8 cellular contexts compared by ENCODE assay signal in the genomic region with DNA sequence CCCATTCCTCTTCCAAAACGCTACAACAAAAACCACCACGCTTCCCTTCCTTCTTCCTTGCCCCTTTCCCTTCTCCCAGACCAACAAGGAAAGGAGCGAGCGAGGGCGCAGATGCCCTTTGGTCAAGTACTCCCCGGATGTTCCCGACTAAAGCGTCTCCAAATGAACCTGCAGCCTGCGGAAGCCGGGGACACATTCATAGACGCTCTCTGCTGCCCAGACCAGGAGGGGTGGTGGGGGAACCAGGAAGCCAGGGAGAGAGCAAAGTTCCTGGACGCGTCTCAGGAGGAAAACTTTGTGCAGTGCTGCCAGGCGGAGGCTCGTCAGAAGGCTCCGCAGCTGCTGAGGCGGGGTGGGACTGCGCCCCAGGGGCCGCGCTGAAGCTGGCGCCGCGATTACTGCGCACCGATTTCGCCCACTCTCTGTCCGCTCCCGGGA. TPM values are rescaled to one million over a fixed set of nuclear protein-coding genes. Genes with fewer than 3 reads are reported as not detected.
DNase-seq lines count a peak whose midpoint lies in the region; ATAC-seq and TF ChIP-seq lines count a peak whose summit lies in the region.

No MANE protein-coding gene starts in this region.

- H3K9me3 Mint-ChIP-seq in neural progenitor cell = no peaks in the 10 kb centered on the region

- no peaks in the 10 kb centered on the region for H3K4me1 ChIP-seq in neural progenitor cell
- no peaks in the 10 kb centered on the region for H3K4me1 ChIP-seq in Karpas-422 (ENCODE audit: low read length)

- peak overlapping the region; percentile 89 for H3K4me3 Mint-ChIP-seq in neural progenitor cell

- no peaks in the 10 kb centered on the region for H4K20me1 ChIP-seq in neural progenitor cell (ENCODE audit: low read depth)
- H4K20me1 ChIP-seq in Karpas-422 (ENCODE audit: insufficient read depth, low read depth, low read length) = no peaks in the 10 kb centered on the region

- ATAC-seq in HG02973 (IDR thresholded peaks at IDR 0.05; ENCODE audit: unreplicated experiment) = peak; percentile 26
- ATAC-seq in GM21515 (IDR thresholded peaks at IDR 0.05; ENCODE audit: unreplicated experiment) = no peak

- H3K27me3 ChIP-seq in neural progenitor cell (peaks cover 64% of the 10 kb centered on the region), Karpas-422 (ENCODE audit: low read length) (no peaks in the 10 kb centered on the region)

- no peaks in the 10 kb centered on the region for H3K79me2 ChIP-seq in neural progenitor cell (ENCODE audit: low read depth)
- no peaks in the 10 kb centered on the region for H3K79me2 ChIP-seq in Karpas-422 (ENCODE audit: low read length)

- H3K27ac Mint-ChIP-seq in neural progenitor cell = peak overlapping the region; percentile 80

- H3K4me1 Mint-ChIP-seq in neural progenitor cell = peaks cover 16% of the 10 kb centered on the region

- H3K9ac ChIP-seq in neural progenitor cell = no peak overlapping the region
- no peak overlapping the region for H3K9ac ChIP-seq in Karpas-422 (ENCODE audit: low read length)

- H3K4me2 ChIP-seq in neural progenitor cell = peak overlapping the region; percentile 97
- no peak overlapping the region for H3K4me2 ChIP-seq in Karpas-422 (ENCODE audit: low read depth, low read length, poor library complexity, severe bottlenecking)

- peaks cover 5% of the 10 kb centered on the region for H3K27me3 Mint-ChIP-seq in neural progenitor cell (ENCODE audit: insufficient read depth, low read depth)

- no peaks in the 10 kb centered on the region for H3K9me2 ChIP-seq in Karpas-422 (replicated peaks; ENCODE audit: insufficient read depth, low read length)

- H3K36me3 ChIP-seq in neural progenitor cell (no peaks in the 10 kb centered on the region), Karpas-422 (ENCODE audit: insufficient read depth, low read length) (no peaks in the 10 kb centered on the region)

- peak overlapping the region; percentile 100 for H2AFZ ChIP-seq in neural progenitor cell (replicated peaks)
- H2AFZ ChIP-seq in Karpas-422 (ENCODE audit: low read length) = no peak overlapping the region

- H3F3A ChIP-seq in neural progenitor cell (ENCODE audit: low read depth) = peaks cover 15% of the 10 kb centered on the region

- H3K27ac ChIP-seq in neural progenitor cell = no peak overlapping the region
- H3K27ac ChIP-seq in Karpas-422 (ENCODE audit: low read length) = no peak overlapping the region

- no peaks in the 10 kb centered on the region for H3K9me3 ChIP-seq in neural progenitor cell (ENCODE audit: low read depth)
- peaks cover 5% of the 10 kb centered on the region; the same call in 1 of the 2 replicates for H3K9me3 ChIP-seq in Karpas-422 (ENCODE audit: low read length)

- DNase-seq in NCI-H510A treated with DMSO at 0.1 percent for 48 hours (lab: John Stamatoyannopoulos, UW) (peak; percentile 16), NCI-H510A (lab: John Stamatoyannopoulos, UW) (no peak), SHP77 treated with DMSO at 0.1 percent for 48 hours (lab: John Stamatoyannopoulos, UW) (peak; percentile 30), fibroblast of the conjunctiva (ENCODE audit: low read depth) (peak; percentile 23), neural progenitor cell (ENCODE audit: low spot score) (peak; percentile 69), Karpas-422 (no peak)

- no peaks in the 10 kb centered on the region for H3K36me3 Mint-ChIP-seq in neural progenitor cell

- no peak for TF ChIP-seq CTCF in neural progenitor cell (IDR thresholded peaks at IDR 0.05)

- H3K4me3 ChIP-seq in neural progenitor cell (peak overlapping the region; percentile 82), Karpas-422 (ENCODE audit: low read length) (no peak overlapping the region)

RNA-seq across cellular contexts. Expression of a gene that starts 0.8 kb away (rescaled TPM):
- 0.99 TPM in 2 replicates for total RNA-seq in neural progenitor cell (ENCODE audit: low replicate concordance)
- not detected in 2 replicates for total RNA-seq in Karpas-422 (2014; rRNA removed; shearing (Covaris generic); ENCODE audit: low replicate concordance)

Comparison
In these comparisons a context has a peak if more than half of its experiments do, and no peak if none do; other contexts are left out.
1. DNase-seq: peak in NCI-H510A treated with DMSO at 0.1 percent for 48 hours (single experiment), SHP77 treated with DMSO at 0.1 percent for 48 hours (single experiment), fibroblast of the conjunctiva (single experiment) and neural progenitor cell (single experiment); none in NCI-H510A (single experiment) and Karpas-422 (single experiment).